1 cellular context compared by ENCODE assay signal in the genomic region with DNA sequence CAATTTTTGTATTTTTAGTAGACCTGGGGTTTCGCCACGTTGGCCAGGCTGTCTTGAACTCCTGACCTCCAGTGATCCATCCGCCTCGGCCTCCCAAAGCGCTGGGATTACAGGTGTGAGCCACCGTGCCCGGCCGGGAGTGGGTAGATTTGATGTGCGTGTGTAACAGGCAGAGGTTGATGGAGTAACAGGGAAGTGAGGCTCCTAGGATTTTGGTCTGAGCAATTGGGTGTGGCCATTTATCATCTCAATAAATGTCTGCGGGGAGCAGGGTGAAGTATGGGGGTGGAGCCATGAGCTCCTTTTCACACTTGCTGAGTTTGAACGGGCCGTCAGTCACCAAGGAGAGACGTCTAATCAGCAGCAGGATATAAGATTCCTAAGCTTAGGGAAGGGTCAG.
TF ChIP-seq lines count a peak whose summit lies in the region.

No MANE protein-coding gene starts in this region.

TF ChIP-seq in HEK293, 187 proteins besides CTCF, POLR2A, EP300 and RAD21:
- TF ChIP-seq ZNF777 (tag by site-specific recombination; IDR thresholded peaks at IDR 0.05; ENCODE audit: borderline replicate concordance) = no peak
- TF ChIP-seq ZNF292 (tag by site-specific recombination; IDR thresholded peaks at IDR 0.05; ENCODE audit: borderline replicate concordance, low read depth) = no peak
- TF ChIP-seq ZNF473 (tag by site-specific recombination; IDR thresholded peaks at IDR 0.05) = no peak
- no peak for TF ChIP-seq ZNF843 (tag by site-specific recombination; IDR thresholded peaks at IDR 0.05)
- TF ChIP-seq ZNF791 (tag by site-specific recombination; IDR thresholded peaks at IDR 0.05) = no peak
- no peak for TF ChIP-seq ZNF2 (tag by site-specific recombination; IDR thresholded peaks at IDR 0.05)
- 0 out of 2 replicates have a peak, but pooled peaks have one; percentile 10 for TF ChIP-seq EGR2 (tag by site-specific recombination; IDR thresholded peaks at IDR 0.05; ENCODE audit: low read depth)
- no peak for TF ChIP-seq HOXA7 (CRISPR knock-in tag; IDR thresholded peaks at IDR 0.05; ENCODE audit: borderline replicate concordance)
- TF ChIP-seq, protein P1, sequence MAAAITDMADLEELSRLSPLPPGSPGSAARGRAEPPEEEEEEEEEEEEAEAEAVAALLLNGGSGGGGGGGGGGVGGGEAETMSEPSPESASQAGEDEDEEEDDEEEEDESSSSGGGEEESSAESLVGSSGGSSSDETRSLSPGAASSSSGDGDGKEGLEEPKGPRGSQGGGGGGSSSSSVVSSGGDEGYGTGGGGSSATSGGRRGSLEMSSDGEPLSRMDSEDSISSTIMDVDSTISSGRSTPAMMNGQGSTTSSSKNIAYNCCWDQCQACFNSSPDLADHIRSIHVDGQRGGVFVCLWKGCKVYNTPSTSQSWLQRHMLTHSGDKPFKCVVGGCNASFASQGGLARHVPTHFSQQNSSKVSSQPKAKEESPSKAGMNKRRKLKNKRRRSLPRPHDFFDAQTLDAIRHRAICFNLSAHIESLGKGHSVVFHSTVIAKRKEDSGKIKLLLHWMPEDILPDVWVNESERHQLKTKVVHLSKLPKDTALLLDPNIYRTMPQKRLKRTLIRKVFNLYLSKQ (tag by site-specific recombination; IDR thresholded peaks at IDR 0.05; ENCODE audit: borderline replicate concordance) = no peak
- TF ChIP-seq KLF16 (tag by site-specific recombination; IDR thresholded peaks at IDR 0.05) = no peak
- 0 out of 2 replicates have a peak, but pooled peaks have one; percentile 8 for TF ChIP-seq SP2 (tag by site-specific recombination; IDR thresholded peaks at IDR 0.05)
- no peak for TF ChIP-seq ZNF785 (tag by site-specific recombination; IDR thresholded peaks at IDR 0.05)
- TF ChIP-seq ZFP3 (tag by site-specific recombination; IDR thresholded peaks at IDR 0.05; ENCODE audit: low read depth) = no peak
- no peak for TF ChIP-seq ZNF837 (tag by site-specific recombination; IDR thresholded peaks at IDR 0.05)
- TF ChIP-seq ZNF610 (tag by site-specific recombination; IDR thresholded peaks at IDR 0.05; ENCODE audit: borderline replicate concordance) = no peak
- TF ChIP-seq SP3 (tag by site-specific recombination; IDR thresholded peaks at IDR 0.05) = peak; percentile 13; the same call in 1 of the 2 replicates
- no peak for TF ChIP-seq ZNF354C (tag by site-specific recombination; IDR thresholded peaks at IDR 0.05; ENCODE audit: borderline replicate concordance, low read depth)
- no peak for TF ChIP-seq ZNF174 (tag by site-specific recombination; IDR thresholded peaks at IDR 0.05)
- 0 out of 2 replicates have a peak, but pooled peaks have one; percentile 15 for TF ChIP-seq KLF1 (tag by site-specific recombination; IDR thresholded peaks at IDR 0.05)
- no peak for TF ChIP-seq ZNF184 (tag by site-specific recombination; IDR thresholded peaks at IDR 0.05)
- no peak for TF ChIP-seq ZNF302 (tag by site-specific recombination; IDR thresholded peaks at IDR 0.05; ENCODE audit: low read depth)
